ENCODE assay signal across 10 cellular contexts in the genomic region with DNA sequence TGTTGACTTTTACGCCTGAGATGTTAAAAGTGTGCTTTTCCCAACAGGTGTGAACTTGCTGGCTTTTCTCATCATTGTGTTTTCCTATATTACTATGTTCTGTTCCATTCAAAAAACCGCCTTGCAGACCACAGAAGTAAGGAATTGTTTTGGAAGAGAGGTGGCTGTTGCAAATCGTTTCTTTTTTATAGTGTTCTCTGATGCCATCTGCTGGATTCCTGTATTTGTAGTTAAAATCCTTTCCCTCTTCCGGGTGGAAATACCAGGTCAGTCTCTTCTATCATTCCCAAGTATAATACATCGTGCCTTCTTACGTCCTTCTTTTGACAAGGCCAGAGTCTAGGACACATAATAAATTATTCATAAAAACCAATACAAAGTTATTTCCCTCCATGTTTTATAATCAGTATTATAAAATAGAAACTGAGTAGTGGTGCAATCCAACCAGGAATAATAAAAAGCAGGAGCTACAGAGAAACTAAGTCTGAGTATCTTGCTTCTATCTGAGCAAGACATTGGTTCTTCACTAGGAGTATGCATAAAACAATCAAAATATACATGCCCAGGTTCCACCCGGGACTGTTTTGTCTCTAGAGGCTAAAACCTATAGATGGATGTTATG. TPM values are rescaled to one million over a fixed set of nuclear protein-coding genes. Genes with fewer than 3 reads are reported as not detected.
DNase-seq lines count a peak whose midpoint lies in the region; ATAC-seq and TF ChIP-seq lines count a peak whose summit lies in the region.
"Had no signal": no experiment of that assay in that cellular context is flagged by ENCODE, and none has a peak within 500 bp of the region (broad histone marks: within the 10 kb centered on the region; RNA-seq: fewer than 3 reads in every experiment).

No MANE protein-coding gene starts in this region.

- 24% methylated on average over 7 of the region's 7 CpGs for WGBS in mammary epithelial cell (ENCODE audit: low coverage, missing lambda C conversion rate)
- no CpG with 5 or more reads among the region's 7 CpGs for WGBS in mesendoderm (ENCODE audit: extremely low coverage, insufficient coverage, low lambda C conversion rate)
- 20 to 42% methylated on average over 7 of the region's 7 CpGs for WGBS in sigmoid colon, 2 donors

- no peaks in the 10 kb centered on the region for H3K79me1 ChIP-seq in mesendoderm (ENCODE audit: low read length)

- H3K36me3 Mint-ChIP-seq in CD14-positive monocyte (peaks cover 12 to 19% of the 10 kb centered on the region in 2 donors), endothelial cell (ENCODE audit: low read depth, unreplicated experiment) (no peaks in the 10 kb centered on the region)

- H2BK5ac ChIP-seq in mesendoderm (ENCODE audit: low read length), result no peak overlapping the region

- H3K36me3 ChIP-seq in mammary epithelial cell (ENCODE audit: insufficient read depth, low read length) (no peaks in the 10 kb centered on the region), mesendoderm (ENCODE audit: control insufficient read depth, insufficient read depth, low read length) (no peaks in the 10 kb centered on the region), sigmoid colon (no peaks in the 10 kb centered on the region)
- H3K36me3 ChIP-seq: HAP-1 had no signal

- no peak overlapping the region for H2AK5ac ChIP-seq in mesendoderm (ENCODE audit: low read length)

- dilution Hi-C loops in mammary epithelial cell (cut with HindIII; ENCODE audit: low sequenced_read_pairs), result no loop called here

- H3K18ac ChIP-seq in mesendoderm (ENCODE audit: low read length), result no peak overlapping the region

- no TSS peak for BruUV-seq in mammary epithelial cell (replicated peaks; lab: Mats Ljungman, UMichigan)

- H3K9me3 ChIP-seq in mammary epithelial cell (replicated peaks; ENCODE audit: insufficient read depth, low read length) (no peaks in the 10 kb centered on the region), sigmoid colon (no peaks in the 10 kb centered on the region)

- H3K27ac Mint-ChIP-seq in CD14-positive monocyte, result peak overlapping the region; percentile 6 to 89 (median 77)
- no peak overlapping the region for H3K27ac Mint-ChIP-seq in endothelial cell (ENCODE audit: unreplicated experiment)

- no peaks in the 10 kb centered on the region for H4K20me1 ChIP-seq in mammary epithelial cell (ENCODE audit: insufficient read depth, low read length)

- H2BK15ac ChIP-seq in mesendoderm (replicated peaks; ENCODE audit: low read depth), result no peak overlapping the region

- H2AFZ ChIP-seq in mammary epithelial cell (ENCODE audit: low read depth, low read length), result no peak overlapping the region

- TF ChIP-seq POLR2A in sigmoid colon (IDR thresholded peaks at IDR 0.05), result no peak

- no peak overlapping the region for H4K5ac ChIP-seq in mesendoderm (ENCODE audit: low read length)

- H3K27ac ChIP-seq in mammary epithelial cell (ENCODE audit: insufficient read depth, low read depth, low read length) (no peak overlapping the region), mesendoderm (ENCODE audit: low read depth, low read length) (no peak overlapping the region), sigmoid colon (no peak overlapping the region)

- no peak overlapping the region for H3K4ac ChIP-seq in mesendoderm (ENCODE audit: low read depth, low read length)

- no peak for ATAC-seq in HG02623 (IDR thresholded peaks at IDR 0.05; ENCODE audit: unreplicated experiment)

- H3K9me3 Mint-ChIP-seq in CD14-positive monocyte (peaks cover 0 to 1% (median 0%) of the 10 kb centered on the region in 7 donors), endothelial cell (ENCODE audit: unreplicated experiment) (no peaks in the 10 kb centered on the region)

- no peak overlapping the region for H4K8ac ChIP-seq in mesendoderm (ENCODE audit: low read depth, low read length)

- no peaks in the 10 kb centered on the region for H3K79me2 ChIP-seq in mammary epithelial cell (ENCODE audit: insufficient read depth, low read length)
- H3K79me2 ChIP-seq in mesendoderm (ENCODE audit: control insufficient read depth, insufficient read depth, low read length), result no peaks in the 10 kb centered on the region

- H3K4me3 Mint-ChIP-seq in CD14-positive monocyte, result no peak overlapping the region
- no peak overlapping the region for H3K4me3 Mint-ChIP-seq in endothelial cell (ENCODE audit: unreplicated experiment)

- CTCF ChIA-PET in mammary epithelial cell (lab: Charles Lee; ENCODE audit: low non-redundant PET), result no interaction called here

- H3K27me3 Mint-ChIP-seq in CD14-positive monocyte (ENCODE audit: low read depth in 3 of 3) (no peaks in the 10 kb centered on the region), endothelial cell (ENCODE audit: unreplicated experiment) (peaks cover 7% of the 10 kb centered on the region)

- H3K4me2 ChIP-seq in mammary epithelial cell (ENCODE audit: insufficient read depth, low read depth, low read length) (no peak overlapping the region), mesendoderm (ENCODE audit: low read length) (no peak overlapping the region)

- H3K9ac ChIP-seq in mammary epithelial cell (ENCODE audit: insufficient read depth, low read length), result no peak overlapping the region
- no peak overlapping the region for H3K9ac ChIP-seq in mesendoderm (ENCODE audit: low read length)

- TF ChIP-seq CTCF in CD14-positive monocyte (IDR thresholded peaks at IDR 0.05), result peak; percentile 33
- peak; percentile 35 to 48 for TF ChIP-seq CTCF in mammary epithelial cell (conservative IDR thresholded peaks at IDR 0.05 in 1 of 2, IDR thresholded peaks at IDR 0.05 in 1 of 2; ENCODE audit: extremely low read depth in 1 of 2, insufficient read depth in 1 of 2, low read depth in 1 of 2, low read length in 2 of 2)
- no peak for TF ChIP-seq CTCF in GM13977 (IDR thresholded peaks at IDR 0.05; ENCODE audit: extremely low read depth, insufficient read depth, missing control alignments)
- no peak for TF ChIP-seq CTCF in sigmoid colon (IDR thresholded peaks at IDR 0.05)
- no peak for TF ChIP-seq CTCF in endothelial cell (IDR thresholded peaks at IDR 0.05; ENCODE audit: unreplicated experiment)

- H3K4me1 Mint-ChIP-seq in CD14-positive monocyte (peaks cover 69% of the 10 kb centered on the region), endothelial cell (ENCODE audit: unreplicated experiment) (peaks cover 15% of the 10 kb centered on the region)

- H3K4me3 ChIP-seq in mammary epithelial cell (replicated peaks in 1 of 3; ENCODE audit: insufficient read depth in 1 of 3, low read depth in 2 of 3, low read length in 3 of 3) (no peak overlapping the region), mesendoderm (ENCODE audit: low read length) (no peak overlapping the region), sigmoid colon (no peak overlapping the region)
- H3K4me3 ChIP-seq: HAP-1 had no signal

- no peak overlapping the region for H3K56ac ChIP-seq in mesendoderm (ENCODE audit: low read length)

- intact Hi-C loops in CD14-positive monocyte (cut with micrococcal nuclease), result no loop called here
- intact Hi-C loops in mammary epithelial cell (cut with micrococcal nuclease), result loop anchor here (1.0 to 2.0 kb wide), 5 partner anchors 46 to 561 kb away; no protein-coding TSS in a partner anchor
- intact Hi-C loops in sigmoid colon (cut with DNase I), result no loop called here

- DNase-seq in CD14-positive monocyte (ENCODE audit: low spot score), result no peak
- DNase-seq in M059J (ENCODE audit: low read depth), result peak; percentile 60
- DNase-seq in mammary epithelial cell, result peak; percentile 22
- DNase-seq in mesendoderm, result peak; percentile 37
- DNase-seq in GM13977 (ENCODE audit: low spot score), result no peak
- no peak for DNase-seq in sigmoid colon
- no peak for DNase-seq in endothelial cell (ENCODE audit: low spot score)
- DNase-seq: activated naive CD4-positive, alpha-beta T cell treated with Interleukin-2 at 50 U/mL for 16 hours had no signal

- H3K27me3 ChIP-seq in mammary epithelial cell (ENCODE audit: insufficient read depth, low read length) (no peaks in the 10 kb centered on the region), mesendoderm (ENCODE audit: insufficient read depth, low read length, poor library complexity) (no peaks in the 10 kb centered on the region), sigmoid colon (no peaks in the 10 kb centered on the region)

- no peak for TF ChIP-seq EP300 in sigmoid colon (IDR thresholded peaks at IDR 0.05)

- H3K23ac ChIP-seq in mesendoderm (ENCODE audit: low read length), result no peak overlapping the region

- no peaks in the 10 kb centered on the region for H3K4me1 ChIP-seq in mammary epithelial cell (ENCODE audit: insufficient read depth, low read length)
- no peaks in the 10 kb centered on the region for H3K4me1 ChIP-seq in mesendoderm (ENCODE audit: control insufficient read depth, low read depth, low read length)
- H3K4me1 ChIP-seq in sigmoid colon, result no peaks in the 10 kb centered on the region

- H2BK120ac ChIP-seq in mesendoderm (ENCODE audit: low read depth, low read length), result no peak overlapping the region

- in situ Hi-C loops in mammary epithelial cell (cut with MboI; ENCODE audit: low sequenced_read_pairs in 2 of 2) (loop anchor here (10.0 to 25.0 kb wide), 3 partner anchors 262 to 560 kb away; no protein-coding TSS in a partner anchor), GM13977 (cut with MboI; ENCODE audit: low pct_unique_long_range_greater_than_20kb, low sequenced_read_pairs, unreplicated experiment) (no loop called here)

RNA-seq across cellular contexts. Expression of a gene that starts 57.9 kb away (rescaled TPM):
- polyA plus RNA-seq in CD14-positive monocyte (under 1 TPM; 0.38 to 0.69 TPM), mammary epithelial cell (not detected), sigmoid colon (not detected)
- 0.07 TPM in 1 of 2 replicates, not detected in the other for total RNA-seq in M059J (2014; rRNA removed; shearing (Covaris generic))
- total RNA-seq in mammary epithelial cell (not detected), sigmoid colon (not detected), endothelial cell (ENCODE audit: unreplicated experiment) (not detected)
- not detected for polyA minus RNA-seq in mammary epithelial cell
- not detected for polyA plus RNA-seq in mesendoderm (2013, experiment 1 of 2)
- not detected for polyA plus RNA-seq in mesendoderm (2013, experiment 2 of 2)

Comparison
In these comparisons a context has a peak if more than half of its experiments do, and no peak if none do; other contexts are left out.
1. DNase-seq: peak in M059J (single experiment), mammary epithelial cell (single experiment) and mesendoderm (single experiment); none in CD14-positive monocyte (single experiment), GM13977 (single experiment), sigmoid colon (single experiment) and endothelial cell (single experiment).
2. CTCF ChIP-seq: peak in CD14-positive monocyte (single experiment) and mammary epithelial cell (2 of 2); none in GM13977 (single experiment), sigmoid colon (0 of 4) and endothelial cell (single experiment).